Comparison of ENCODE assay signal across 8 cellular contexts in the genomic region with DNA sequence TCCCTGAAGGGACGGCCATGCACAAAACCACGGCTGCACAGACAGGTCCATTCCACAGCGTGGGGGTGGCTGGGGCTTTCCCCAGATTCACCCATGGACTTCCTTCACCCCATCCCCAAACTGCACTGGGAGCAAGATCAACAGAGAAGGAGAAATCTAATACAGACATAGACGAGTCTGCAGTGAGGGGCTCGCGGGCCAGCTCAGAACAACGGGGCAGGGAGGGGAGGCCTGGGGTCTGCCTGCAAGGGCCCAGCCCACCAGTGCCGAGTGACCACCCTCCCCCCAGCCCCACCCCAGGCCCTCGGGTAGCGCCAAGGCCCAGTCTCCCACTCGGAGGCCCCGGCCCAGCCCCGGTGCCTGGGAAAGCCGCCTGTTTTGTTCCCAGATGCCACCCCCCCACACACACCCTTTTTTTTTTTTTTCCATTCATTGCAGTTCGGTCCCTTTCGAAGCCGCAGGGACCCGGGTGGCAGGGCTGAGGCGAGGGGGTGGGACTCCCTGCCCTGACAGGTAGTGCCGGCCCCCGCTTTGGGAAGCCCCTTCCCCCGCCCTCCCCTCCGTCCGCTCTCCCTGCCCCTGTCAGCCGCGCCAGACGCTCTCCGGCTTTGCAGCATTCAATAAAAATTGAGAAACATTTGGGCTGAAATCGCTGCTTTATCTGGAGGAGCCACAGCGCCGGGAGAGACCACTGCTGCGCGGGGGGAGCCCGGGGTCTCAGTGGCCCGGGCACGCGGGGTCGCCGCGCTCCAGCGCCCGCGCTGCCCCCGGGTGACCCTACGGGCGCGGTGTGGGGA. TPM values are rescaled to one million over a fixed set of nuclear protein-coding genes. Genes with fewer than 3 reads are reported as not detected.
DNase-seq lines count a peak whose midpoint lies in the region; ATAC-seq, FAIRE-seq and TF ChIP-seq lines count a peak whose summit lies in the region.

No MANE protein-coding gene starts in this region.

- POLR2A ChIA-PET in PC-3 (lab: Charles Lee; ENCODE audit: unreplicated experiment) (no interaction called here), K562 (lab: Yijun Ruan, JAX) (interaction anchor here (0.6 to 0.7 kb wide), 4 partner anchors 80 to 874 kb away, joined by 3 to 4 read pairs (median 3); no protein-coding TSS in a partner anchor)

- no peak overlapping the region for H3K14ac ChIP-seq in H9 (ENCODE audit: insufficient read depth, low read length)

- CTCF ChIA-PET in PC-3 (lab: Charles Lee), result no interaction called here
- CTCF ChIA-PET in K562 (lab: Yijun Ruan, JAX; ENCODE audit: low intra/inter-chr PET ratio), result no interaction called here

- H3K4me1 Mint-ChIP-seq in H9, result peaks cover 11 to 32% of the 10 kb centered on the region in 2 experiments

- peak overlapping the region; percentile 61 to 81 for H3K4me3 Mint-ChIP-seq in H9

- WGBS in H9 (ENCODE audit: extremely low coverage, insufficient read length, low lambda C conversion rate), result no CpG with 5 or more reads among the region's 47 CpGs
- under 1% methylated on average over 28 of the region's 47 CpGs for WGBS in K562 (ENCODE audit: insufficient coverage, low coverage, missing lambda C conversion rate)

- no peak overlapping the region for H2BK12ac ChIP-seq in H9 (ENCODE audit: insufficient read length, low read depth, low read length)

- H2BK120ac ChIP-seq in H9 (ENCODE audit: low read depth, low read length, poor library complexity, severe bottlenecking), result no peak overlapping the region

- no peak overlapping the region for H3T11ph ChIP-seq in H9 (ENCODE audit: low read length)

- H3K9me2 ChIP-seq in PC-3 (replicated peaks; ENCODE audit: low read length), result no peaks in the 10 kb centered on the region

- TF ChIP-seq CTCF in AG09319 (IDR thresholded peaks at IDR 0.05; ENCODE audit: low read depth, low read length), result no peak
- no peak for TF ChIP-seq CTCF in H9 (conservative IDR thresholded peaks at IDR 0.05)
- no peak for TF ChIP-seq CTCF in PC-3 (conservative IDR thresholded peaks at IDR 0.05; ENCODE audit: low read depth, low read length)
- TF ChIP-seq CTCF in K562 (IDR thresholded peaks at IDR 0.05 in 2 of 3, conservative IDR thresholded peaks at IDR 0.05 in 1 of 3; ENCODE audit: insufficient read depth in 2 of 3, low read depth in 1 of 3, low read length in 3 of 3), result no peak

- H3K4me2 ChIP-seq in H9 (ENCODE audit: insufficient read depth, insufficient read length, low read length) (peak overlapping the region; percentile 21), PC-3 (ENCODE audit: low read length) (peak overlapping the region; percentile 86), K562 (ENCODE audit: insufficient read depth, low read length) (no peak overlapping the region)

- H3K56ac ChIP-seq in H9 (ENCODE audit: insufficient read length, low read depth, low read length), result no peak overlapping the region

- H4K5ac ChIP-seq in H9 (ENCODE audit: insufficient read length, low read depth, low read length), result no peak overlapping the region

- H3K79me2 ChIP-seq in H9 (ENCODE audit: insufficient read depth, low read length) (no peaks in the 10 kb centered on the region), PC-3 (ENCODE audit: low read length) (peaks cover 6% of the 10 kb centered on the region; the same call in 1 of the 2 replicates), K562 (ENCODE audit: control insufficient read depth, insufficient read depth, low read length) (no peaks in the 10 kb centered on the region)

- H2BK20ac ChIP-seq in H9 (ENCODE audit: low read depth, low read length, poor library complexity, severe bottlenecking), result no peak overlapping the region

- H3K9me3 ChIP-seq in H9 (ENCODE audit: control insufficient read depth, low read depth, low read length) (no peaks in the 10 kb centered on the region), PC-3 (ENCODE audit: low read length) (no peaks in the 10 kb centered on the region), K562 (replicated peaks; ENCODE audit: control insufficient read depth, insufficient read depth, low read depth, low read length) (no peaks in the 10 kb centered on the region), iPS-20b (ENCODE audit: insufficient read depth, low read depth, low read length) (no peaks in the 10 kb centered on the region)

- H3K4me1 ChIP-seq in H9 (ENCODE audit: insufficient read depth, low read length) (no peaks in the 10 kb centered on the region), PC-3 (ENCODE audit: insufficient read depth, low read length) (peaks cover 20% of the 10 kb centered on the region), K562 (replicated peaks in 1 of 2; ENCODE audit: control insufficient read depth in 2 of 2, insufficient read depth in 2 of 2, low read length in 2 of 2) (peaks cover 0 to 25% of the 10 kb centered on the region in 2 experiments; a peak in 4 of 5 replicates), iPS-20b (ENCODE audit: insufficient read depth, low read length) (no peaks in the 10 kb centered on the region)

- peaks cover 5% of the 10 kb centered on the region; the same call in 1 of the 2 replicates for H3K27me3 ChIP-seq in H9 (ENCODE audit: insufficient read depth, low read length)
- no peaks in the 10 kb centered on the region for H3K27me3 ChIP-seq in PC-3 (ENCODE audit: low read length)
- H3K27me3 ChIP-seq in K562 (ENCODE audit: control insufficient read depth in 2 of 2, insufficient read depth in 2 of 2, low read length in 2 of 2), result peaks cover 36 to 54% of the 10 kb centered on the region in 2 experiments
- H3K27me3 ChIP-seq in iPS-20b (ENCODE audit: insufficient read depth, low read length), result peaks cover 49% of the 10 kb centered on the region

- no peak overlapping the region for H4K91ac ChIP-seq in H9 (ENCODE audit: insufficient read length, low read depth, low read length)

- no peak for TF ChIP-seq EP300 in K562 (IDR thresholded peaks at IDR 0.05; ENCODE audit: low read length)

- DNase-seq in AG09319 (ENCODE audit: extremely low read depth, low read depth), result peak; percentile 37
- peak; percentile 55 for DNase-seq in H9
- peak; percentile 51 for DNase-seq in PC-3
- peak in 2 of 4 experiments; percentile 61 to 70 for DNase-seq in K562 (ENCODE audit: extremely low read depth in 1 of 4, low spot score in 3 of 4)

- H4K20me1 ChIP-seq in H9 (ENCODE audit: control insufficient read depth, insufficient read depth, insufficient read length) (no peaks in the 10 kb centered on the region), PC-3 (ENCODE audit: low read length) (peaks cover 6% of the 10 kb centered on the region; the same call in 1 of the 2 replicates), K562 (replicated peaks; ENCODE audit: control insufficient read depth, insufficient read depth, low read length) (peaks cover 43% of the 10 kb centered on the region)

- BruUV-seq in PC-3 (replicated peaks; lab: Mats Ljungman, UMichigan) (no TSS peak), K562 (replicated peaks; lab: Mats Ljungman, UMichigan) (no TSS peak)

- intact Hi-C loops in PC-3 (cut with micrococcal nuclease), result loop anchor here (5.0 kb wide), 1 partner anchor 37 kb away; no protein-coding TSS in a partner anchor
- intact Hi-C loops in K562 (cut with micrococcal nuclease), result no loop called here

- no peaks in the 10 kb centered on the region; a peak in 1 of 5 replicates for H3K9me3 Mint-ChIP-seq in H9

- no peak overlapping the region for H2AFZ ChIP-seq in H9 (ENCODE audit: low read length)
- peak overlapping the region; percentile 81 for H2AFZ ChIP-seq in PC-3 (ENCODE audit: low read length)
- no peak overlapping the region for H2AFZ ChIP-seq in K562 (ENCODE audit: low read depth, low read length)

- H3K4ac ChIP-seq in H9 (ENCODE audit: low read depth, low read length), result no peak overlapping the region

- H3K36me3 ChIP-seq in PC-3 (ENCODE audit: low read depth, low read length) (no peaks in the 10 kb centered on the region), K562 (ENCODE audit: control insufficient read depth, insufficient read depth, low read length) (no peaks in the 10 kb centered on the region), iPS-20b (ENCODE audit: insufficient read depth, low read depth, low read length) (no peaks in the 10 kb centered on the region)

- peak overlapping the region; percentile 69 for H3K4me3 ChIP-seq in PC-3 (ENCODE audit: low read length)
- H3K4me3 ChIP-seq in K562, result no peak overlapping the region
- H3K4me3 ChIP-seq in iPS-20b (ENCODE audit: low read length), result peak overlapping the region; percentile 59; the same call in 1 of the 2 replicates
- peak overlapping the region; percentile 14 to 41 (median 28) for H3K4me3 ChIP-seq in skin epidermis

- no peak overlapping the region for H3K18ac ChIP-seq in H9 (ENCODE audit: insufficient read length, low read depth, low read length)

- no peak overlapping the region for H4K8ac ChIP-seq in H9 (replicated peaks; ENCODE audit: insufficient read length, low read depth, low read length)

- H3K27me3 Mint-ChIP-seq in H9 (ENCODE audit: low read depth), result peaks cover 61% of the 10 kb centered on the region

- H3F3A ChIP-seq in PC-3 (ENCODE audit: low read length, unreplicated experiment), result no peaks in the 10 kb centered on the region

- in situ Hi-C loops in K562 (cut with MboI), result no loop called here

- no peak overlapping the region for H2BK5ac ChIP-seq in H9 (ENCODE audit: insufficient read length, low read length)

- no peak for TF ChIP-seq POLR2A in K562 (conservative IDR thresholded peaks at IDR 0.05)

- H3K9me1 ChIP-seq in K562 (ENCODE audit: control insufficient read depth, insufficient read depth, low read length), result no peaks in the 10 kb centered on the region

- H3K23ac ChIP-seq in H9 (ENCODE audit: insufficient read length, low read depth, low read length), result no peak overlapping the region

- H2BK15ac ChIP-seq in H9 (ENCODE audit: low read depth, low read length), result no peak overlapping the region

- H3K36me3 Mint-ChIP-seq in H9 (ENCODE audit: insufficient read depth in 1 of 3, low read depth in 3 of 3), result no peaks in the 10 kb centered on the region; a peak in 1 of 7 replicates

- H3K9ac ChIP-seq in H9 (ENCODE audit: extremely low read depth, insufficient read length, low read length) (no peak overlapping the region), PC-3 (ENCODE audit: low read length) (no peak overlapping the region), K562 (ENCODE audit: insufficient read depth in 1 of 2, low read depth in 2 of 2, low read length in 2 of 2) (no peak overlapping the region), iPS-20b (ENCODE audit: low read depth, low read length) (no peak overlapping the region)

- no peaks in the 10 kb centered on the region for H3K79me1 ChIP-seq in H9 (ENCODE audit: insufficient read depth, low read depth, low read length, poor library complexity, severe bottlenecking)

- no peak overlapping the region for H2AK5ac ChIP-seq in H9 (ENCODE audit: insufficient read length, low read length)

- peaks cover 4% of the 10 kb centered on the region for H3K23me2 ChIP-seq in H9 (ENCODE audit: insufficient read length, low read depth, low read length, poor library complexity, severe bottlenecking)

- no peak for TF ChIP-seq RAD21 in K562 (CRISPR knock-in tag; conservative IDR thresholded peaks at IDR 0.05 in 1 of 2, IDR thresholded peaks at IDR 0.05 in 1 of 2)

- no peak overlapping the region for H3K27ac ChIP-seq in H9 (ENCODE audit: insufficient read length, low read depth, low read length)
- no peak overlapping the region for H3K27ac ChIP-seq in PC-3 (ENCODE audit: low read length)
- no peak overlapping the region for H3K27ac ChIP-seq in K562 (ENCODE audit: extremely low read depth, low read depth, low read length)
- H3K27ac ChIP-seq in iPS-20b (ENCODE audit: low read length), result no peak overlapping the region
- H3K27ac ChIP-seq in skin epidermis, result peak overlapping the region in 7 of 21 experiments; percentile 11 to 52 (median 31)

- peak; percentile 40 for FAIRE-seq in K562 (lab: Jason Lieb, UNC)

- H3K27ac Mint-ChIP-seq in H9, result no peak overlapping the region; a peak in 1 of 7 replicates

- ATAC-seq in PC-3, result peak; percentile 42
- ATAC-seq in K562, result peak; percentile 67
- no peak for ATAC-seq in HG02642 (IDR thresholded peaks at IDR 0.05; ENCODE audit: poor library complexity, unreplicated experiment)
- no peak for ATAC-seq in GM21786 (IDR thresholded peaks at IDR 0.05; ENCODE audit: unreplicated experiment)

RNA-seq across cellular contexts. Expression of a gene that starts 0.6 kb away (rescaled TPM):
- total RNA-seq in H9 (2021), result 8.3 and 9.5 TPM in 2 replicates
- 21.0 and 23.2 TPM in 2 replicates for total RNA-seq in PC-3 (2014; rRNA removed)
- total RNA-seq in K562 (2011; cell fraction: chromatin; rRNA removed; ENCODE audit: low replicate concordance), result 0.23 TPM in 1 of 2 replicates, not detected in the other
- total RNA-seq in K562 (2011; cell fraction: nucleolus; rRNA removed), result not detected in 2 replicates
- total RNA-seq in K562 (2011; cell fraction: nucleoplasm; rRNA removed), result not detected in 2 replicates
- total RNA-seq in K562 (2014; rRNA removed), result not detected in 2 replicates
- total RNA-seq in K562 (2014; rRNA removed; fragmentation: Illumina TruSeq; extraction: Trizol), result not detected in 2 replicates
- not detected in 2 replicates for total RNA-seq in K562 (2015; rRNA removed; fragmentation: Illumina TruSeq; extraction: Trizol)
- total RNA-seq in K562 (2021), result not detected in 2 replicates
- polyA plus RNA-seq in K562 (2011; rRNA removed), result 0.05 TPM in 1 of 2 replicates, not detected in the other
- 0.03 TPM in 1 of 2 replicates, not detected in the other for polyA plus RNA-seq in K562 (2011; cell fraction: cytosol; rRNA removed)
- not detected in 2 replicates for polyA plus RNA-seq in K562 (2011; cell fraction: nucleus; rRNA removed)
- polyA plus RNA-seq in K562 (2012), result 0.03 and 0.18 TPM in 2 replicates
- not detected in 2 replicates for polyA plus RNA-seq in K562 (2014; fragmentation: Illumina TruSeq; extraction: Trizol)
- not detected for polyA plus RNA-seq in K562 (2014; fragmentation: Nextera tagmentation; extraction: Ambion mirVana)
- not detected in 2 replicates for polyA plus RNA-seq in K562 (2014; rRNA removed)
- polyA minus RNA-seq in K562 (2011; rRNA and poly(A)+ RNA removed), result not detected in 2 replicates
- polyA minus RNA-seq in K562 (2011; cell fraction: cytosol; rRNA and poly(A)+ RNA removed), result not detected in 2 replicates
- polyA minus RNA-seq in K562 (2011; cell fraction: nucleus; rRNA and poly(A)+ RNA removed), result not detected in 2 replicates

RNA-seq across cellular contexts. Expression of a gene that starts 57.1 kb away (rescaled TPM):
- total RNA-seq in H9 (2021), result not detected in 2 replicates
- not detected in 2 replicates for total RNA-seq in PC-3 (2014; rRNA removed)
- not detected in 2 replicates for total RNA-seq in K562 (2011; cell fraction: chromatin; rRNA removed; ENCODE audit: low replicate concordance)
- not detected in 2 replicates for total RNA-seq in K562 (2011; cell fraction: nucleolus; rRNA removed)
- total RNA-seq in K562 (2011; cell fraction: nucleoplasm; rRNA removed), result not detected in 2 replicates
- total RNA-seq in K562 (2014; rRNA removed), result not detected in 2 replicates
- not detected in 2 replicates for total RNA-seq in K562 (2014; rRNA removed; fragmentation: Illumina TruSeq; extraction: Trizol)
- total RNA-seq in K562 (2015; rRNA removed; fragmentation: Illumina TruSeq; extraction: Trizol), result not detected in 2 replicates
- total RNA-seq in K562 (2021), result 0.51 and 0.55 TPM in 2 replicates
- not detected in 2 replicates for polyA plus RNA-seq in K562 (2011; rRNA removed)
- polyA plus RNA-seq in K562 (2011; cell fraction: cytosol; rRNA removed), result not detected in 2 replicates
- not detected in 2 replicates for polyA plus RNA-seq in K562 (2011; cell fraction: nucleus; rRNA removed)
- not detected in 2 replicates for polyA plus RNA-seq in K562 (2012)
- not detected in 2 replicates for polyA plus RNA-seq in K562 (2014; fragmentation: Illumina TruSeq; extraction: Trizol)
- polyA plus RNA-seq in K562 (2014; fragmentation: Nextera tagmentation; extraction: Ambion mirVana), result not detected
- not detected in 2 replicates for polyA plus RNA-seq in K562 (2014; rRNA removed)
- not detected in 2 replicates for polyA minus RNA-seq in K562 (2011; rRNA and poly(A)+ RNA removed)
- polyA minus RNA-seq in K562 (2011; cell fraction: cytosol; rRNA and poly(A)+ RNA removed), result not detected in 2 replicates
- polyA minus RNA-seq in K562 (2011; cell fraction: nucleus; rRNA and poly(A)+ RNA removed), result not detected in 2 replicates

Comparison
In these comparisons a context has a peak if more than half of its experiments do, and no peak if none do; other contexts are left out.
1. ATAC-seq: peak in PC-3 (single experiment) and K562 (single experiment); none in HG02642 (single experiment) and GM21786 (single experiment).